ENCODE assay signal across 17 cellular contexts in the genomic region with DNA sequence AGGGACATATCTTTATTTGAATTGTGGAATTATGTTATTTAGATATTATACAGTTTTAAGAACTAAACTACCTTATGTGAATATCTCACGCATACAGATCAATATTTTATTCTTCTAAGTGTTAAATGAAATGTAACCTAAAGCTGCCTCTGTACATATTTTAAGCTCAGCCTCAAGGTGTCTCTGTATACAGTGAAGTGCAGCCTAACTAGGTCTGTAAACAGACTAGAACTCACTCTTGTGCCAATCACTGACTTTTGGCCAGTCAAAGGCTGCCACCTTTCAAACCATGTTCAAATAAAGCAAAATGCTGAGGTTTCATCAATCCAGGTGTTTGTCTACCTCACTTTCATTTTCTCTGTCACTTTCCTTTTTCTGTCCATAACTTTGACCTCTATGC.
"Had no signal": no experiment of that assay in that cellular context is flagged by ENCODE, and none has a peak within 500 bp of the region (broad histone marks: within the 10 kb centered on the region; RNA-seq: fewer than 3 reads in every experiment).

No MANE protein-coding gene starts in this region.

- H3K9me3 ChIP-seq: adrenal gland, esophagus muscularis mucosa, gastroesophageal sphincter, heart left ventricle, thyroid gland had no signal

- H3K27me3 Mint-ChIP-seq: dendritic cell treated with granulocyte-macrophage colony-stimulating factor and Interleukin-4, amounts not matched to agents 40 ng/mL and 50 ng/mL, for 4 days; stimulated activated naive B cell treated with anti-CD40 and anti-IgM and Interleukin-4, amounts not matched to agents 10 μg/mL and 1 μg/mL and 100 μg/mL, for 72 hours had no signal

- H3K4me3 ChIP-seq: adrenal gland, esophagus muscularis mucosa, gastroesophageal sphincter, heart left ventricle, thyroid gland had no signal

- H3K36me3 Mint-ChIP-seq: activated naive CD4-positive, alpha-beta T cell treated with anti-CD3 and anti-CD28 coated beads, Interleukin-2, amount 50 U/mL, for 72 hours; stimulated activated naive B cell treated with anti-CD40 and anti-IgM and Interleukin-4, amounts not matched to agents 10 μg/mL and 1 μg/mL and 100 μg/mL, for 72 hours had no signal

- H3K4me3 Mint-ChIP-seq: dendritic cell treated with granulocyte-macrophage colony-stimulating factor and Interleukin-4, amounts not matched to agents 40 ng/mL and 50 ng/mL, for 4 days; stimulated activated naive B cell treated with anti-CD40 and anti-IgM and Interleukin-4, amounts not matched to agents 10 μg/mL and 1 μg/mL and 100 μg/mL, for 72 hours had no signal

- H3K36me3 ChIP-seq: adrenal gland, esophagus muscularis mucosa, gastroesophageal sphincter, heart left ventricle, thyroid gland had no signal

- H3K4me1 ChIP-seq: adrenal gland, esophagus muscularis mucosa, gastroesophageal sphincter, heart left ventricle, thyroid gland had no signal

- ATAC-seq: activated naive CD4-positive, alpha-beta T cell treated with anti-CD3 and anti-CD28 coated beads, Interleukin-2, amount 50 U/mL, for 72 hours; gastroesophageal sphincter; heart left ventricle; left ventricle myocardium superior; stimulated activated naive B cell treated with anti-CD40 and anti-IgM and Interleukin-4, amounts not matched to agents 10 μg/mL and 1 μg/mL and 100 μg/mL, for 72 hours had no signal

- H3K9me3 Mint-ChIP-seq: activated naive CD4-positive, alpha-beta T cell treated with anti-CD3 and anti-CD28 coated beads, Interleukin-2, amount 50 U/mL, for 72 hours; dendritic cell treated with granulocyte-macrophage colony-stimulating factor and Interleukin-4, amounts not matched to agents 40 ng/mL and 50 ng/mL, for 4 days had no signal

- H3K27ac ChIP-seq: adrenal gland, esophagus muscularis mucosa, gastroesophageal sphincter, heart left ventricle, thyroid gland had no signal

- H3K27me3 ChIP-seq: esophagus muscularis mucosa, gastroesophageal sphincter, heart left ventricle, thyroid gland had no signal

- H3K27ac Mint-ChIP-seq: activated naive CD4-positive, alpha-beta T cell treated with anti-CD3 and anti-CD28 coated beads, Interleukin-2, amount 50 U/mL, for 72 hours; dendritic cell treated with granulocyte-macrophage colony-stimulating factor and Interleukin-4, amounts not matched to agents 40 ng/mL and 50 ng/mL, for 4 days; stimulated activated naive B cell treated with anti-CD40 and anti-IgM and Interleukin-4, amounts not matched to agents 10 μg/mL and 1 μg/mL and 100 μg/mL, for 72 hours had no signal

- DNase-seq: activated CD4-positive, alpha-beta T cell treated with anti-CD3 and anti-CD28 coated beads, Interleukin-2, amount 50 U/mL, for 1 hour; activated CD4-positive, CD25-positive, alpha-beta regulatory T cell treated with anti-CD3 and anti-CD28 coated beads, Interleukin-2, amount 50 U/mL, for 72 hours; activated CD8-positive, alpha-beta memory T cell treated with anti-CD3 and anti-CD28 coated beads for 24 hours; activated gamma-delta T cell treated with Interleukin-2 at 50 U/mL for 16 hours; adrenal gland; effector CD8-positive, alpha-beta T cell; heart left ventricle; kidney glomerular epithelial cell; left ventricle myocardium superior; occipital lobe; retina; stimulated activated naive B cell treated with anti-CD40 and anti-IgM and Interleukin-4, amounts not matched to agents 10 μg/mL and 1 μg/mL and 100 μg/mL, for 72 hours; thyroid gland had no signal
